ENCODE assay signal across 1 cellular context in the genomic region with DNA sequence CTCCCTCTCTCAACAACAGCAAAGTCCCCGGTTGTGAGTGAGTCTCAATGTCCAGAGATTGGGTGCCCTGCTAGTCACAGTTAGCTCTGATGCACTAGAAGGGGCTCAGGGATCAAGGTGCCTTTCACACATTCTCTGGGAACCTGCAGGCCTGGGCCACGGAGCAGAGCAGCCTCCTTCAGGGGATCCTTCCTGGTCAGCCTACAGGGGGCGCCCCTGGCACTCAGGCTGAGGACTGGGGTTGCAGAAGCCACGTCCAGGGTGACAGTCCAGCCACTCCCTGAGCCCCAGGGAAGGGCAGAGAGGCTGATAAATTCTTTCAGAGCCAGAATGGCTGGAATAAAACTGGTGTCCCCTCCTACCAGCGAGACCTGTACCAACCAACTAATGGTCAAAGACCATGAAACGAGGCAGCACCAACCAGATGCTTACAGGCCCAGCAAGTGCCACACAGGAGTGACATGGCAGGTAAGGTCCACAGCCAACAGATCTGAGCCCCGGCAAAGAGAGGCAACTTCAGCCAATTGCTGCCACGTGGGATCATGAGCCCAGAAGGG.
A peak's percentile ranks its signal among the peaks of the same experiment; 100 is the strongest.
TF ChIP-seq lines count a peak whose summit lies in the region.

No MANE protein-coding gene starts in this region.

TF ChIP-seq in HepG2, 621 proteins besides CTCF, POLR2A, EP300 and RAD21 (continued from another document):
- TF ChIP-seq LCORL (IDR thresholded peaks at IDR 0.05) (no peak), LCORL (CRISPR knock-in tag; IDR thresholded peaks at IDR 0.05) (peak; percentile 58), KMT2A (CRISPR knock-in tag; IDR thresholded peaks at IDR 0.05) (peak; percentile 68; the same call in 1 of the 2 replicates), SMAD3 (CRISPR knock-in tag; IDR thresholded peaks at IDR 0.05) (0 out of 2 replicates have a peak, but pooled peaks have one; percentile 40), CAMTA2 (CRISPR knock-in tag; IDR thresholded peaks at IDR 0.05; ENCODE audit: borderline replicate concordance) (no peak), CEBPG (CRISPR knock-in tag; IDR thresholded peaks at IDR 0.05) (peak; percentile 29; the same call in 1 of the 2 replicates), MIER2 (CRISPR knock-in tag; IDR thresholded peaks at IDR 0.05) (0 out of 2 replicates have a peak, but pooled peaks have one; percentile 15), ZNF230 (CRISPR knock-in tag; IDR thresholded peaks at IDR 0.05) (peak; percentile 49; the same call in 1 of the 2 replicates), ZFY (CRISPR knock-in tag; IDR thresholded peaks at IDR 0.05) (peak; percentile 22; the same call in 1 of the 2 replicates)
